8 cellular contexts compared by ENCODE assay signal in the genomic region with DNA sequence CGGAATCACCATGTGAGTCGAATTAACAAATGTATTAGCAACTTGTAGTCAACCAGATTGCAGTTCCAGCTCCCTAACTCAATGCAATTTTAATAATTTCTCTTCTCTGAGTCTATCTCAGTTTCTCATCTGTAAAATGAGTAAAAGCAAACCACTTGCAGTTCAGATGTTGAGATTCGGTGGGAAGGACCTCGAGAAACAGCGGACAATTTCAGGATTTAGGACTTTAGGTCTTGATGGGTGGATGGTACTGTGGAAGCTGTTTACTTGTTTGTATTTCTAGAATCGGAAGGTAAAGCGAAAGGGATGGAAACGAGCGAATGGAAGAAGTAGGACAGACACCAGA. TPM values are rescaled to one million over a fixed set of nuclear protein-coding genes. Genes with fewer than 3 reads are reported as not detected.
A peak's percentile ranks its signal among the peaks of the same experiment; 100 is the strongest.
DNase-seq lines count a peak whose midpoint lies in the region; ATAC-seq and TF ChIP-seq lines count a peak whose summit lies in the region.

No MANE protein-coding gene starts in this region.

- ATAC-seq in HG02678 (IDR thresholded peaks at IDR 0.05; ENCODE audit: unreplicated experiment) (peak; percentile 1), activated B cell treated with CpG ODN at 0.5 μM for 24 hours (ENCODE audit: low read depth) (no peak)

- peaks cover 0 to 22% (median 6%) of the 10 kb centered on the region in 4 donors for H3K4me1 ChIP-seq in tibial nerve

- CTCF ChIA-PET in activated B cell treated with CpG ODN at 0.5 μM for 24 hours (lab: Charles Lee) = interaction anchor here (1.1 to 3.0 kb wide), 2 partner anchors 31 to 156 kb away, joined by 4 to 9 read pairs; a partner anchor contains a TSS

- TF ChIP-seq CTCF in GM12875 (IDR thresholded peaks at IDR 0.05; ENCODE audit: borderline replicate concordance, insufficient read depth, low read depth, low read length) (no peak), activated B cell treated with CpG ODN at 0.5 μM for 24 hours (IDR thresholded peaks at IDR 0.05) (no peak), tibial nerve (IDR thresholded peaks at IDR 0.05) (no peak)

- H3K36me3 Mint-ChIP-seq in activated B cell treated with CpG ODN at 0.5 μM for 24 hours (ENCODE audit: low read depth) = no peaks in the 10 kb centered on the region
- no peaks in the 10 kb centered on the region for H3K36me3 Mint-ChIP-seq in immature natural killer cell

- no peak for TF ChIP-seq EP300 in tibial nerve (IDR thresholded peaks at IDR 0.05)

- no peak for DNase-seq in activated B cell treated with CpG ODN at 0.5 μM for 24 hours
- DNase-seq in immature natural killer cell = no peak
- no peak for DNase-seq in tibial nerve (ENCODE audit: low spot score in 2 of 2)
- DNase-seq in NCI-H446 treated with DMSO at 0.1 percent for 48 hours (lab: John Stamatoyannopoulos, UW) = no peak
- DNase-seq in UCSD-AML1 (lab: John Stamatoyannopoulos, UW; ENCODE audit: unreplicated experiment) = no peak
- no peak for DNase-seq in NCI-H1436 treated with DMSO at 0.1 percent for 48 hours (lab: John Stamatoyannopoulos, UW)

- intact Hi-C loops in activated B cell treated with CpG ODN at 0.5 μM for 24 hours (cut with micrococcal nuclease) = loop anchor here (1.0 to 10.0 kb wide), 9 partner anchors 32 to 1935 kb away; a partner anchor contains a TSS

- H3K4me1 Mint-ChIP-seq in activated B cell treated with CpG ODN at 0.5 μM for 24 hours (peaks cover 11% of the 10 kb centered on the region), immature natural killer cell (peaks cover 14 to 18% of the 10 kb centered on the region in 2 donors)

- H3K27me3 ChIP-seq in tibial nerve = no peaks in the 10 kb centered on the region

- H3K27ac Mint-ChIP-seq in activated B cell treated with CpG ODN at 0.5 μM for 24 hours (peak overlapping the region; percentile 100), immature natural killer cell (peak overlapping the region; percentile 93 to 99 (median 97))

- TF ChIP-seq POLR2A in tibial nerve (IDR thresholded peaks at IDR 0.05) = no peak

- no peaks in the 10 kb centered on the region for H3K9me3 Mint-ChIP-seq in activated B cell treated with CpG ODN at 0.5 μM for 24 hours
- H3K9me3 Mint-ChIP-seq in immature natural killer cell = no peaks in the 10 kb centered on the region

- POLR2A ChIA-PET in activated B cell treated with CpG ODN at 0.5 μM for 24 hours (lab: Charles Lee) = interaction anchor here (0.7 to 1.5 kb wide), 3 partner anchors 31 to 1432 kb away, joined by 3 to 8 read pairs (median 4); a partner anchor contains a TSS

- H3K4me3 ChIP-seq in GM12875 (ENCODE audit: low read depth, low read length) (peak overlapping the region; percentile 82), tibial nerve (peak overlapping the region; percentile 51 to 82 (median 74))

- no peaks in the 10 kb centered on the region for H3K36me3 ChIP-seq in tibial nerve

- H3K27me3 Mint-ChIP-seq in activated B cell treated with CpG ODN at 0.5 μM for 24 hours (peaks cover 17% of the 10 kb centered on the region), immature natural killer cell (ENCODE audit: low read depth in 3 of 3) (peaks cover 6 to 14% (median 7%) of the 10 kb centered on the region in 3 donors)

- peak overlapping the region; percentile 88 for H3K4me3 Mint-ChIP-seq in activated B cell treated with CpG ODN at 0.5 μM for 24 hours
- H3K4me3 Mint-ChIP-seq in immature natural killer cell = peak overlapping the region; percentile 83 to 96 (median 94)

- H3K27ac ChIP-seq in tibial nerve = peak overlapping the region; percentile 69 to 87 (median 82)

- 6 to 8% methylated on average over 9 of the region's 9 CpGs for WGBS in tibial nerve, 2 donors

- H3K9me3 ChIP-seq in tibial nerve = no peaks in the 10 kb centered on the region

RNA-seq across cellular contexts. Expression of a gene that starts 0.5 kb away (rescaled TPM):
- total RNA-seq in activated B cell treated with CpG ODN at 0.5 μM for 24 hours (4.8 and 6.0 TPM in 2 replicates), tibial nerve (10 to 100 TPM; 11.3 to 31.9 (median 19.6) TPM)
- 1 to 10 TPM in 2 of 3 donors, not detected in 1; 1.6 to 2.8 TPM for polyA plus RNA-seq in immature natural killer cell

RNA-seq across cellular contexts. Expression of a gene that starts 31.2 kb away (rescaled TPM):
- total RNA-seq in activated B cell treated with CpG ODN at 0.5 μM for 24 hours (3.8 and 5.0 TPM in 2 replicates), tibial nerve (under 1 TPM; 0.59 to 0.87 (median 0.72) TPM)
- polyA plus RNA-seq in immature natural killer cell = under 1 TPM in 1 of 3 donors, not detected in 2; 0.24 TPM
